In the genomic region with DNA sequence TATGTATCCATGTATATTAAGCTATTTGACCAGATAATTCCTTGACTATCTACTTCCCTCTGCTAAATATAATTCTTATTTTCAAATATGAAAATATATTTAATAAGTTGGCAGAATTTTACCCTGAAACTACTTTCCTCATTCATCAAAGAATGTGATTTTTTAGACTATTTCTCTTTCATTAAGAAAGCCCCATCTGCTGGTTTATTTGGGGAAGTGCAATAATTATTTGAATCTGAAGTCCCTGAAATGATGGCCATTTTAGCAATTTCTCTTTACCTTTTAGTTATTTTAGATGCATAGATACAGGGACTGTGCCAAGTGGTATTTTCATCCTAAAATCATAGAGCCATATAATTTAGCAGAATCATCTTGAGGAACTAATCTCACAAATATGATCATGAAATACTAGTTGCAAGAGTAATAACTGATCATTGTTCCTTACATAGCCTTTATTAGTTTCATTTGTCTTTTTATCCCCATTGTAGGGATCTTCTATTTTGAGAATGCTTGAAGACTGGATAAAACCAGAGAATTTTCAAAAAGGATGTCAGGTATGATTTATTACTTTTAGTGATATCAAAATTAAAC, we compare ENCODE assay signal across 8 cellular contexts. TPM values are rescaled to one million over a fixed set of nuclear protein-coding genes. Genes with fewer than 3 reads are reported as not detected.
DNase-seq lines count a peak whose midpoint lies in the region; TF ChIP-seq lines count a peak whose summit lies in the region.

No MANE protein-coding gene starts in this region.

- H3K9ac ChIP-seq in neuronal stem cell (ENCODE audit: low read depth, low read length, poor library complexity): no peak overlapping the region

- H2AFZ ChIP-seq in OCI-LY7 (ENCODE audit: low read length) (peak overlapping the region; percentile 99; the same call in 1 of the 2 replicates), neuronal stem cell (ENCODE audit: low read length) (no peak overlapping the region)

- TF ChIP-seq CTCF in AG09319 (IDR thresholded peaks at IDR 0.05; ENCODE audit: low read depth, low read length) (peak; percentile 64), GM12875 (IDR thresholded peaks at IDR 0.05; ENCODE audit: borderline replicate concordance, insufficient read depth, low read depth, low read length) (peak; percentile 10; the same call in 1 of the 2 replicates), OCI-LY7 (conservative IDR thresholded peaks at IDR 0.05; ENCODE audit: low read length) (peak; percentile 88), neural crest cell (conservative IDR thresholded peaks at IDR 0.05) (peak; percentile 83)

- no peaks in the 10 kb centered on the region for H3K27me3 Mint-ChIP-seq in neural crest cell (ENCODE audit: low read depth)

- no peak for DNase-seq in AG09319 (ENCODE audit: extremely low read depth, low read depth)
- DNase-seq in OCI-LY7 (ENCODE audit: low spot score): peak; percentile 68
- peak; percentile 31 to 44 for DNase-seq in dermis microvascular lymphatic vessel endothelial cell (ENCODE audit: low read depth in 2 of 2)
- DNase-seq in neural crest cell (ENCODE audit: low read depth, low spot score): no peak
- DNase-seq in neuronal stem cell (ENCODE audit: low spot score): no peak
- no peak for DNase-seq in occipital lobe (lab: John Stamatoyannopoulos, UW)
- no peak for DNase-seq in stimulated activated CD4-positive, alpha-beta T cell treated with anti-CD3 and anti-CD28 coated beads, Interleukin-4, amount 100 ng/mL, for 1 hour

- no peaks in the 10 kb centered on the region for H3K36me3 Mint-ChIP-seq in neural crest cell (ENCODE audit: low read depth)

- H3K9me3 ChIP-seq in OCI-LY7 (ENCODE audit: low read length): no peaks in the 10 kb centered on the region
- H3K9me3 ChIP-seq in neuronal stem cell (replicated peaks in 1 of 2; ENCODE audit: control insufficient read depth in 2 of 2, insufficient read depth in 1 of 2, low read depth in 1 of 2, low read length in 2 of 2): no peaks in the 10 kb centered on the region

- H3K4me3 ChIP-seq in GM12875 (ENCODE audit: low read depth, low read length) (no peak overlapping the region), OCI-LY7 (ENCODE audit: low read depth, low read length, poor library complexity, severe bottlenecking) (no peak overlapping the region), neuronal stem cell (ENCODE audit: low read length in 2 of 2) (no peak overlapping the region)

- CTCF ChIA-PET in OCI-LY7 (lab: Charles Lee; ENCODE audit: unreplicated experiment): no interaction called here

- peaks cover 8% of the 10 kb centered on the region for H3K4me1 ChIP-seq in OCI-LY7 (ENCODE audit: insufficient read depth, low read length, poor library complexity, severe bottlenecking)
- no peaks in the 10 kb centered on the region for H3K4me1 ChIP-seq in neuronal stem cell (ENCODE audit: control insufficient read depth in 2 of 2, insufficient read depth in 1 of 2, low read depth in 1 of 2, low read length in 2 of 2)

- H4K91ac ChIP-seq in neuronal stem cell (ENCODE audit: low read depth, low read length, poor library complexity): no peak overlapping the region

- no peak overlapping the region for H2BK120ac ChIP-seq in neuronal stem cell (ENCODE audit: low read depth, low read length)

- no peak overlapping the region for H3K4ac ChIP-seq in neuronal stem cell (ENCODE audit: low read length)

- no peak overlapping the region for H3K4me3 Mint-ChIP-seq in neural crest cell

- H2BK15ac ChIP-seq in neuronal stem cell (ENCODE audit: low read length): no peak overlapping the region

- intact Hi-C loops in OCI-LY7 (cut with micrococcal nuclease; ENCODE audit: unreplicated experiment): loop anchor here (5.0 to 10.0 kb wide), 2 partner anchors 320 to 1093 kb away; partner anchors contain the start of gene ELOVL6

- no peak overlapping the region for H3K23ac ChIP-seq in neuronal stem cell (ENCODE audit: low read depth, low read length, poor library complexity)

- POLR2A ChIA-PET in OCI-LY7 (lab: Charles Lee): interaction anchor here (0.8 to 1.2 kb wide), 2 partner anchors 521 to 535 kb away, joined by 3 to 4 read pairs; no protein-coding TSS in a partner anchor

- no peak overlapping the region for H2BK5ac ChIP-seq in neuronal stem cell (ENCODE audit: low read length)

- H4K8ac ChIP-seq in neuronal stem cell (ENCODE audit: low read depth, low read length): no peak overlapping the region

- no peaks in the 10 kb centered on the region for H3K79me2 ChIP-seq in OCI-LY7 (ENCODE audit: insufficient read depth, low read depth, low read length)

- H3K27ac ChIP-seq in OCI-LY7 (ENCODE audit: low read depth, low read length, poor library complexity, severe bottlenecking) (no peak overlapping the region), neuronal stem cell (replicated peaks; ENCODE audit: low read length) (no peak overlapping the region)

- no peaks in the 10 kb centered on the region for H3K27me3 ChIP-seq in neuronal stem cell (ENCODE audit: control insufficient read depth in 3 of 3, insufficient read depth in 3 of 3, low read depth in 1 of 3, low read length in 3 of 3)

- no peak overlapping the region for H2AK5ac ChIP-seq in neuronal stem cell (ENCODE audit: low read depth, low read length)

- H3K27ac Mint-ChIP-seq in neural crest cell (ENCODE audit: unreplicated experiment): no peak overlapping the region

- no peak overlapping the region for H3K18ac ChIP-seq in neuronal stem cell (ENCODE audit: low read length)

- H3K4me1 Mint-ChIP-seq in neural crest cell: peaks cover 4% of the 10 kb centered on the region

- H3K9me2 ChIP-seq in OCI-LY7 (ENCODE audit: insufficient read depth, low read length): no peaks in the 10 kb centered on the region

- no peaks in the 10 kb centered on the region for H3K79me1 ChIP-seq in neuronal stem cell (ENCODE audit: low read depth, low read length)

- no peak overlapping the region for H2BK12ac ChIP-seq in neuronal stem cell (ENCODE audit: low read length)

- peak overlapping the region; percentile 85 for H3K4me2 ChIP-seq in OCI-LY7 (ENCODE audit: low read length)
- no peak overlapping the region for H3K4me2 ChIP-seq in neuronal stem cell (ENCODE audit: insufficient read depth, low read length, poor library complexity, severe bottlenecking)

- H3K14ac ChIP-seq in neuronal stem cell (ENCODE audit: low read length): no peak overlapping the region

- H3K9me3 Mint-ChIP-seq in neural crest cell: no peaks in the 10 kb centered on the region

- no TSS peak for BruUV-seq in OCI-LY7 (replicated peaks; lab: Mats Ljungman, UMichigan)

- H4K20me1 ChIP-seq in OCI-LY7 (ENCODE audit: insufficient read depth, low read length): no peaks in the 10 kb centered on the region

- no peaks in the 10 kb centered on the region for H3K36me3 ChIP-seq in OCI-LY7 (ENCODE audit: insufficient read depth, low read length)
- H3K36me3 ChIP-seq in neuronal stem cell (replicated peaks in 1 of 2; ENCODE audit: control insufficient read depth in 2 of 2, insufficient read depth in 2 of 2, low read length in 2 of 2): no peaks in the 10 kb centered on the region

RNA-seq across cellular contexts. Expression of gene ENPEP, which starts 39.0 kb away (rescaled TPM):
- total RNA-seq in OCI-LY7 (2014; rRNA removed; shearing (Covaris generic)): not detected in 2 replicates
- total RNA-seq in OCI-LY7 (2022) (0.09 and 0.21 TPM in 2 replicates), dermis microvascular lymphatic vessel endothelial cell (under 0.01 TPM in 1 of 2 replicates, not detected in the other), neural crest cell (4.5 and 7.3 TPM in 2 replicates), occipital lobe (0.78 TPM)
- 0.95 TPM for polyA plus RNA-seq in neuronal stem cell (2013, experiment 1 of 2)
- 0.87 TPM for polyA plus RNA-seq in neuronal stem cell (2013, experiment 2 of 2)

Comparison
In these comparisons a context has a peak if more than half of its experiments do, and no peak if none do; other contexts are left out.
1. DNase-seq: peak in OCI-LY7 (single experiment) and dermis microvascular lymphatic vessel endothelial cell (2 of 2); none in AG09319 (single experiment), neural crest cell (single experiment), neuronal stem cell (single experiment), occipital lobe (single experiment) and stimulated activated CD4-positive, alpha-beta T cell treated with anti-CD3 and anti-CD28 coated beads, Interleukin-4, amount 100 ng/mL, for 1 hour (single experiment).
2. CTCF ChIP-seq: peak in every context shown above with its lines; median percentile 88 in OCI-LY7; 83 in neural crest cell; 64 in AG09319; 10 in GM12875.